In the genomic region with DNA sequence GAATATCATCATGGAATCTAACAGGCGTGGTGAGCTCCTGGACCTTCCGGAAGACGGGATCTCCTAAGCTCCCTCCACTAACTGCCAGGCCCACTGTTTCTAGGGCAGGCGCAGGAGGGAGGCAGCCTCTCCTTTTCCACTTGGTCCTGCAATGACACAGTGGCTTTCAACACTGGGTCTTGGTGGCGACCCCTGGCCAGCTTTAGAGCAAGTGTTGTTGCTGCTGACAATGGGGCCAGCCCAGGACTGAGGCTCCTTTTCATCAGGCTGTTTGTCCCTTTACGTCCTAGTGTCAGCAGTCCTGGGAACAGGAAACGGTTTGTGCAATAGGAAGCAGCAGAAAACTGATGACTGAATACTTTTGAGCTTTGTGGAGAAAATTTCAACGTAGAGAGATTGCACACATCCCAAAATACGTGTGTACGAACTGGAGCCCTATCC, we compare ENCODE assay signal across 1 cellular context.
TF ChIP-seq lines count a peak whose summit lies in the region.

No MANE protein-coding gene starts in this region.

TF ChIP-seq in GM23338, 12 proteins besides CTCF, POLR2A, EP300 and RAD21 (continued from another document):
- TF ChIP-seq, protein P1, sequence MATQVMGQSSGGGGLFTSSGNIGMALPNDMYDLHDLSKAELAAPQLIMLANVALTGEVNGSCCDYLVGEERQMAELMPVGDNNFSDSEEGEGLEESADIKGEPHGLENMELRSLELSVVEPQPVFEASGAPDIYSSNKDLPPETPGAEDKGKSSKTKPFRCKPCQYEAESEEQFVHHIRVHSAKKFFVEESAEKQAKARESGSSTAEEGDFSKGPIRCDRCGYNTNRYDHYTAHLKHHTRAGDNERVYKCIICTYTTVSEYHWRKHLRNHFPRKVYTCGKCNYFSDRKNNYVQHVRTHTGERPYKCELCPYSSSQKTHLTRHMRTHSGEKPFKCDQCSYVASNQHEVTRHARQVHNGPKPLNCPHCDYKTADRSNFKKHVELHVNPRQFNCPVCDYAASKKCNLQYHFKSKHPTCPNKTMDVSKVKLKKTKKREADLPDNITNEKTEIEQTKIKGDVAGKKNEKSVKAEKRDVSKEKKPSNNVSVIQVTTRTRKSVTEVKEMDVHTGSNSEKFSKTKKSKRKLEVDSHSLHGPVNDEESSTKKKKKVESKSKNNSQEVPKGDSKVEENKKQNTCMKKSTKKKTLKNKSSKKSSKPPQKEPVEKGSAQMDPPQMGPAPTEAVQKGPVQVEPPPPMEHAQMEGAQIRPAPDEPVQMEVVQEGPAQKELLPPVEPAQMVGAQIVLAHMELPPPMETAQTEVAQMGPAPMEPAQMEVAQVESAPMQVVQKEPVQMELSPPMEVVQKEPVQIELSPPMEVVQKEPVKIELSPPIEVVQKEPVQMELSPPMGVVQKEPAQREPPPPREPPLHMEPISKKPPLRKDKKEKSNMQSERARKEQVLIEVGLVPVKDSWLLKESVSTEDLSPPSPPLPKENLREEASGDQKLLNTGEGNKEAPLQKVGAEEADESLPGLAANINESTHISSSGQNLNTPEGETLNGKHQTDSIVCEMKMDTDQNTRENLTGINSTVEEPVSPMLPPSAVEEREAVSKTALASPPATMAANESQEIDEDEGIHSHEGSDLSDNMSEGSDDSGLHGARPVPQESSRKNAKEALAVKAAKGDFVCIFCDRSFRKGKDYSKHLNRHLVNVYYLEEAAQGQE (IDR thresholded peaks at IDR 0.05; ENCODE audit: unreplicated experiment) = no peak
- TF ChIP-seq NANOG (IDR thresholded peaks at IDR 0.05; ENCODE audit: borderline replicate concordance) = no peak
- TF ChIP-seq CREB1 (CRISPR knock-in tag; IDR thresholded peaks at IDR 0.05; ENCODE audit: low read depth) = no peak
- no peak for TF ChIP-seq STAT1 (IDR thresholded peaks at IDR 0.05; ENCODE audit: unreplicated experiment)
- TF ChIP-seq ZNF114 (CRISPR knock-in tag; IDR thresholded peaks at IDR 0.05) = no peak
- TF ChIP-seq ZNF331 (CRISPR knock-in tag; IDR thresholded peaks at IDR 0.05; ENCODE audit: low read depth) = no peak
- TF ChIP-seq EZH2phosphoT487 (IDR thresholded peaks at IDR 0.05; ENCODE audit: unreplicated experiment) = no peak
TF ChIP-seq in GM23338: peak in this region for 0.
